18 cellular contexts compared by ENCODE assay signal in the genomic region with DNA sequence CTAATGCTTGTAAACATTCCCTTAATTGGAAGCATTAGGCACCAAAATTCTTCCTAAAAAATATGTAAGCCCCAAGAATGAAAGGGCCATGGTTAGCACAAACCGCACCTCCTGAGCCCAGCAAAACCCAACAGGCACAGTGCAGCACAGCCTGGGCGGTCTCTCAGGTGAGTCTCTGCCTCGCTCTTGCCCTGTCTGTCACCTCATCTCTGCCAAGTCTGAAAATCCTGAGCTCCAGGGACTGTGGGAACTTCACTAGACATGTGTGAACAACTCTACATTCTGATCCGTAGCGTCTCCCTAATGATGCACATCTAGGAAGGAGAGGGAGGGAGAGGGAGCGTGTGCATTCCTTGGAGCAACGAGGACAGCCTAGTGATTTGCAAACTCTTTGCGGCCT.
A peak's percentile ranks its signal among the peaks of the same experiment; 100 is the strongest.
DNase-seq lines count a peak whose midpoint lies in the region; ATAC-seq and TF ChIP-seq lines count a peak whose summit lies in the region.
"Had no signal": no experiment of that assay in that cellular context is flagged by ENCODE, and none has a peak within 500 bp of the region (broad histone marks: within the 10 kb centered on the region; RNA-seq: fewer than 3 reads in every experiment).

No MANE protein-coding gene starts in this region.

- peaks cover 17% of the 10 kb centered on the region for H3K9me3 Mint-ChIP-seq in GM23338
- peaks cover 11 to 17% of the 10 kb centered on the region in 2 experiments for H3K9me3 Mint-ChIP-seq in H9
- peaks cover 11% of the 10 kb centered on the region for H3K9me3 Mint-ChIP-seq in activated CD4-positive, alpha-beta memory T cell treated with anti-CD3 and anti-CD28 coated beads, Interleukin-2, amount 10 ng/mL, durations not matched to agents 7 days and 5 days

- H3K23me2 ChIP-seq in H9 (ENCODE audit: insufficient read length, low read depth, low read length, poor library complexity, severe bottlenecking), result no peaks in the 10 kb centered on the region

- H3F3A ChIP-seq in GM23338 (replicated peaks; ENCODE audit: low read depth), result no peaks in the 10 kb centered on the region

- TF ChIP-seq CTCF in GM23338 (conservative IDR thresholded peaks at IDR 0.05; ENCODE audit: low read depth in 2 of 2) (no peak), H9 (conservative IDR thresholded peaks at IDR 0.05) (no peak), foreskin keratinocyte (conservative IDR thresholded peaks at IDR 0.05) (no peak), adrenal gland (IDR thresholded peaks at IDR 0.05) (no peak)

- no peak overlapping the region for H2BK20ac ChIP-seq in H9 (ENCODE audit: low read depth, low read length, poor library complexity, severe bottlenecking)

- no CpG with 5 or more reads among the region's 8 CpGs for WGBS in H9 (ENCODE audit: extremely low coverage, insufficient read length, low lambda C conversion rate)
- 65 to 73% (median 70%) methylated on average over 8 of the region's 8 CpGs for WGBS in adrenal gland, 4 donors

- no peaks in the 10 kb centered on the region for H3K79me1 ChIP-seq in H9 (ENCODE audit: insufficient read depth, low read depth, low read length, poor library complexity, severe bottlenecking)

- no peak overlapping the region for H3K4ac ChIP-seq in H9 (ENCODE audit: low read depth, low read length)

- H3K4me3 ChIP-seq in GM23338 (no peak overlapping the region), adrenal gland (no peak overlapping the region)
- H3K4me3 ChIP-seq: BLaER1, GM12878, GM23248, HAP-1 had no signal

- H3K4me3 Mint-ChIP-seq in GM23338, result no peak overlapping the region
- H3K4me3 Mint-ChIP-seq in H9, result no peak overlapping the region
- H3K4me3 Mint-ChIP-seq in activated CD4-positive, alpha-beta memory T cell treated with anti-CD3 and anti-CD28 coated beads, Interleukin-2, amount 10 ng/mL, durations not matched to agents 7 days and 5 days, result no peak overlapping the region
- H3K4me3 Mint-ChIP-seq: B cell; CD4-positive, CD25-positive, alpha-beta regulatory T cell; CD8-positive, alpha-beta T cell; HFFc6 had no signal

- H3K14ac ChIP-seq in H9 (ENCODE audit: insufficient read depth, low read length), result no peak overlapping the region; the same call in 1 of the 2 replicates

- H2BK120ac ChIP-seq in H9 (ENCODE audit: low read depth, low read length, poor library complexity, severe bottlenecking), result no peak overlapping the region

- no peak overlapping the region for H4K91ac ChIP-seq in H9 (ENCODE audit: insufficient read length, low read depth, low read length)

- H3K27me3 ChIP-seq in GM23338 (ENCODE audit: insufficient read depth) (no peaks in the 10 kb centered on the region), H9 (ENCODE audit: insufficient read depth, low read length) (no peaks in the 10 kb centered on the region), foreskin keratinocyte (no peaks in the 10 kb centered on the region), adrenal gland (no peaks in the 10 kb centered on the region)
- H3K27me3 ChIP-seq: BLaER1 had no signal

- H3K9ac ChIP-seq in H9 (ENCODE audit: extremely low read depth, insufficient read length, low read length), result no peak overlapping the region
- H3K9ac ChIP-seq: BLaER1, GM23248 had no signal

- H4K5ac ChIP-seq in H9 (ENCODE audit: insufficient read length, low read depth, low read length), result no peak overlapping the region

- no peak overlapping the region for H3T11ph ChIP-seq in H9 (ENCODE audit: low read length)

- H3K4me2 ChIP-seq in GM23338 (no peak overlapping the region), H9 (ENCODE audit: insufficient read depth, insufficient read length, low read length) (no peak overlapping the region)
- H3K4me2 ChIP-seq: BLaER1 had no signal

- no peaks in the 10 kb centered on the region for H3K36me3 ChIP-seq in GM23338 (ENCODE audit: insufficient read depth)
- no peaks in the 10 kb centered on the region for H3K36me3 ChIP-seq in adrenal gland (replicated peaks in 1 of 2)
- H3K36me3 ChIP-seq: BLaER1, HAP-1 had no signal

- TF ChIP-seq POLR2A in adrenal gland (IDR thresholded peaks at IDR 0.05), result no peak

- H3K27me3 Mint-ChIP-seq in GM23338 (ENCODE audit: insufficient read depth, low read depth, poor library complexity) (peaks cover 5% of the 10 kb centered on the region), H9 (ENCODE audit: low read depth) (peaks cover 10% of the 10 kb centered on the region)
- peaks cover 14% of the 10 kb centered on the region for H3K27me3 Mint-ChIP-seq in activated CD4-positive, alpha-beta memory T cell treated with anti-CD3 and anti-CD28 coated beads, Interleukin-2, amount 10 ng/mL, durations not matched to agents 7 days and 5 days

- 0 out of 2 replicates have a peak, but pooled peaks cover 2% of the 10 kb centered on the region for H3K9me2 ChIP-seq in GM23338 (ENCODE audit: insufficient read depth)

- DNase-seq in GM23338 (ENCODE audit: low spot score) (no peak), H9 (no peak), foreskin keratinocyte (peak; percentile 66 to 83), adrenal gland (no peak), A172 (ENCODE audit: low spot score) (no peak)
- no peak for DNase-seq in activated CD4-positive, alpha-beta memory T cell treated with anti-CD3 and anti-CD28 coated beads, Interleukin-2, amount 10 ng/mL, durations not matched to agents 7 days and 5 days
- DNase-seq: Caco-2; CD4-positive, CD25-positive, alpha-beta regulatory T cell; CD8-positive, alpha-beta T cell; DMS153; DND-41; GM23248; HFFc6 had no signal

- ATAC-seq in GM23338, result no peak
- ATAC-seq in foreskin keratinocyte, result peak; percentile 60
- ATAC-seq: CD8-positive, alpha-beta T cell; GM12878 had no signal

- H3K36me3 Mint-ChIP-seq in GM23338 (ENCODE audit: low read depth), result peaks cover 5% of the 10 kb centered on the region; the same call in 1 of the 3 replicates
- peaks cover 4 to 8% (median 6%) of the 10 kb centered on the region in 3 experiments; a peak in 5 of 7 replicates for H3K36me3 Mint-ChIP-seq in H9 (ENCODE audit: insufficient read depth in 1 of 3, low read depth in 3 of 3)
- peaks cover 2% of the 10 kb centered on the region for H3K36me3 Mint-ChIP-seq in activated CD4-positive, alpha-beta memory T cell treated with anti-CD3 and anti-CD28 coated beads, Interleukin-2, amount 10 ng/mL, durations not matched to agents 7 days and 5 days (ENCODE audit: low read depth)
- H3K36me3 Mint-ChIP-seq: CD8-positive, alpha-beta T cell had no signal

- H4K8ac ChIP-seq in H9 (replicated peaks; ENCODE audit: insufficient read length, low read depth, low read length), result no peak overlapping the region

- no peak overlapping the region for H2BK5ac ChIP-seq in H9 (ENCODE audit: insufficient read length, low read length)

- CTCF ChIA-PET in activated CD4-positive, alpha-beta memory T cell treated with anti-CD3 and anti-CD28 coated beads, Interleukin-2, amount 10 ng/mL, durations not matched to agents 7 days and 5 days (lab: Charles Lee), result no interaction called here

- no peak overlapping the region for H3K27ac Mint-ChIP-seq in GM23338
- H3K27ac Mint-ChIP-seq in H9, result no peak overlapping the region
- H3K27ac Mint-ChIP-seq in activated CD4-positive, alpha-beta memory T cell treated with anti-CD3 and anti-CD28 coated beads, Interleukin-2, amount 10 ng/mL, durations not matched to agents 7 days and 5 days, result no peak overlapping the region
- H3K27ac Mint-ChIP-seq: B cell; CD8-positive, alpha-beta T cell; HFFc6 had no signal

- no peak overlapping the region for H3K27ac ChIP-seq in GM23338 (ENCODE audit: low read depth)
- no peak overlapping the region for H3K27ac ChIP-seq in H9 (ENCODE audit: insufficient read length, low read depth, low read length)
- no peak overlapping the region for H3K27ac ChIP-seq in foreskin keratinocyte
- H3K27ac ChIP-seq in adrenal gland, result no peak overlapping the region
- H3K27ac ChIP-seq: BLaER1, C4-2B, GM23248 had no signal

- H3K56ac ChIP-seq in H9 (ENCODE audit: insufficient read length, low read depth, low read length), result no peak overlapping the region

- POLR2A ChIA-PET in activated CD4-positive, alpha-beta memory T cell treated with anti-CD3 and anti-CD28 coated beads, Interleukin-2, amount 10 ng/mL, durations not matched to agents 7 days and 5 days (lab: Charles Lee), result no interaction called here

- no peak overlapping the region for H2AK5ac ChIP-seq in H9 (ENCODE audit: insufficient read length, low read length)

- H3K79me2 ChIP-seq in GM23338 (replicated peaks; ENCODE audit: insufficient read depth) (no peaks in the 10 kb centered on the region), H9 (ENCODE audit: insufficient read depth, low read length) (no peaks in the 10 kb centered on the region)

- H3K23ac ChIP-seq in H9 (ENCODE audit: insufficient read length, low read depth, low read length), result no peak overlapping the region

- H3K9me3 ChIP-seq in H9 (ENCODE audit: control insufficient read depth, low read depth, low read length) (no peaks in the 10 kb centered on the region), adrenal gland (replicated peaks in 1 of 3) (no peaks in the 10 kb centered on the region)
- H3K9me3 ChIP-seq: HAP-1 had no signal

- H3K4me1 ChIP-seq in GM23338 (ENCODE audit: insufficient read depth), result no peaks in the 10 kb centered on the region
- no peaks in the 10 kb centered on the region for H3K4me1 ChIP-seq in H9 (ENCODE audit: insufficient read depth, low read length)
- H3K4me1 ChIP-seq in foreskin keratinocyte, result no peaks in the 10 kb centered on the region
- H3K4me1 ChIP-seq in adrenal gland (replicated peaks in 1 of 2), result no peaks in the 10 kb centered on the region
- H3K4me1 ChIP-seq: Caco-2, HAP-1 had no signal

- H2BK12ac ChIP-seq in H9 (ENCODE audit: insufficient read length, low read depth, low read length), result no peak overlapping the region

- intact Hi-C loops in adrenal gland (cut with DNase I), result no loop called here

- H2BK15ac ChIP-seq in H9 (ENCODE audit: low read depth, low read length), result 0 out of 2 replicates have a peak overlapping the region, but pooled peaks have one; percentile 9

- H4K20me1 ChIP-seq in GM23338 (replicated peaks; ENCODE audit: insufficient read depth) (no peaks in the 10 kb centered on the region), H9 (ENCODE audit: control insufficient read depth, insufficient read depth, insufficient read length) (no peaks in the 10 kb centered on the region)
- H4K20me1 ChIP-seq: BLaER1 had no signal

- H2AFZ ChIP-seq in GM23338, result peak overlapping the region; percentile 45; the same call in 1 of the 2 replicates
- no peak overlapping the region for H2AFZ ChIP-seq in H9 (ENCODE audit: low read length)
- H2AFZ ChIP-seq: GM23248 had no signal

- no peak overlapping the region for H3K18ac ChIP-seq in H9 (ENCODE audit: insufficient read length, low read depth, low read length)

- no peaks in the 10 kb centered on the region; the same call in 1 of the 3 replicates for H3K4me1 Mint-ChIP-seq in GM23338
- no peaks in the 10 kb centered on the region for H3K4me1 Mint-ChIP-seq in H9
- H3K4me1 Mint-ChIP-seq in activated CD4-positive, alpha-beta memory T cell treated with anti-CD3 and anti-CD28 coated beads, Interleukin-2, amount 10 ng/mL, durations not matched to agents 7 days and 5 days, result no peaks in the 10 kb centered on the region
- H3K4me1 Mint-ChIP-seq: B cell; CD4-positive, CD25-positive, alpha-beta regulatory T cell had no signal

TF ChIP-seq in GM23338, 12 proteins besides CTCF, POLR2A, EP300 and RAD21:
- TF ChIP-seq JUNB (IDR thresholded peaks at IDR 0.05; ENCODE audit: unreplicated experiment) (no peak), CREB1 (CRISPR knock-in tag; IDR thresholded peaks at IDR 0.05; ENCODE audit: low read depth) (no peak)
TF ChIP-seq in GM23338: peak in this region for 0.

Comparison
In these comparisons a context has a peak if more than half of its experiments do, and no peak if none do; other contexts are left out.
1. DNase-seq: peak in foreskin keratinocyte (2 of 2); none in GM23338 (single experiment), H9 (single experiment), adrenal gland (0 of 7), activated CD4-positive, alpha-beta memory T cell treated with anti-CD3 and anti-CD28 coated beads, Interleukin-2, amount 10 ng/mL, durations not matched to agents 7 days and 5 days (single experiment) and A172 (single experiment).